In genomic region chr4:140019619-140020367, GRCh38 we compare ENCODE assay signal across 13 cellular contexts.
DNase-seq lines count a peak whose midpoint lies in the region; FAIRE-seq and TF ChIP-seq lines count a peak whose summit lies in the region.
"Had no signal": no experiment of that assay in that cellular context is flagged by ENCODE, and none has a peak within 500 bp of the region (broad histone marks: within the 10 kb centered on the region; RNA-seq: fewer than 3 reads in every experiment).

No MANE protein-coding gene starts in this region.

- intact Hi-C loops in prostate gland (cut with DNase I) = no loop called here

- H3K4me3 ChIP-seq in prostate gland (no peak overlapping the region), brain microvascular endothelial cell (ENCODE audit: low read depth, low read length) (no peak overlapping the region)
- H3K4me3 ChIP-seq: suprapubic skin had no signal

- TF ChIP-seq POLR2A in prostate gland (IDR thresholded peaks at IDR 0.05) = no peak
- TF ChIP-seq POLR2A in erythroblast (IDR thresholded peaks at IDR 0.05; ENCODE audit: low read length) = no peak

- H3K27me3 ChIP-seq in prostate gland (replicated peaks; ENCODE audit: insufficient read depth) (no peaks in the 10 kb centered on the region), brain microvascular endothelial cell (replicated peaks) (no peaks in the 10 kb centered on the region)
- H3K27me3 ChIP-seq: neutrophil, suprapubic skin had no signal

- 69% methylated on average over 3 of the region's 3 CpGs for WGBS in prostate gland

- in situ Hi-C loops in brain microvascular endothelial cell (cut with HindIII; ENCODE audit: low pct_ligation_motif_present, low sequenced_read_pairs) = no loop called here

- no peaks in the 10 kb centered on the region for H3K4me1 ChIP-seq in prostate gland (replicated peaks)
- H3K4me1 ChIP-seq: suprapubic skin had no signal

- DNase-seq in DMS53 treated with DMSO at 0.1 percent for 48 hours (lab: John Stamatoyannopoulos, UW; ENCODE audit: unreplicated experiment) (peak; percentile 87), NCI-H2029 treated with DMSO at 0.1 percent for 48 hours (lab: John Stamatoyannopoulos, UW) (peak; percentile 45), glomerular visceral epithelial cell (ENCODE audit: extremely low spot score) (peak; percentile 6), prostate gland (ENCODE audit: low spot score) (no peak), erythroblast (lab: John Stamatoyannopoulos, UW) (no peak), activated gamma-delta T cell treated with Interleukin-2 at 50 U/mL for 16 hours (no peak), brain microvascular endothelial cell (no peak), RCC 7860 (ENCODE audit: low spot score) (no peak)
- DNase-seq: CD8-positive, alpha-beta T cell; HCEC 1CT had no signal

- TF ChIP-seq CTCF in prostate gland (IDR thresholded peaks at IDR 0.05) (no peak), brain microvascular endothelial cell (IDR thresholded peaks at IDR 0.05; ENCODE audit: low read depth, low read length, missing control alignments) (no peak)

- FAIRE-seq in RCC 7860 (lab: Jason Lieb, UNC) = no peak

- H3K27ac ChIP-seq in prostate gland (peak overlapping the region; percentile 53 to 70), brain microvascular endothelial cell (no peak overlapping the region)
- H3K27ac ChIP-seq: epithelial cell of prostate, neutrophil, suprapubic skin had no signal

- H3K36me3 ChIP-seq in prostate gland = no peaks in the 10 kb centered on the region
- no peaks in the 10 kb centered on the region for H3K36me3 ChIP-seq in brain microvascular endothelial cell (replicated peaks)
- H3K36me3 ChIP-seq: neutrophil, suprapubic skin had no signal

- no peaks in the 10 kb centered on the region for H3K9me3 ChIP-seq in prostate gland
- H3K9me3 ChIP-seq: neutrophil, suprapubic skin had no signal

Comparison
In these comparisons a context has a peak if more than half of its experiments do, and no peak if none do; other contexts are left out.
1. DNase-seq: peak in DMS53 treated with DMSO at 0.1 percent for 48 hours (single experiment), NCI-H2029 treated with DMSO at 0.1 percent for 48 hours (single experiment) and glomerular visceral epithelial cell (single experiment); none in prostate gland (single experiment), erythroblast (0 of 2), activated gamma-delta T cell treated with Interleukin-2 at 50 U/mL for 16 hours (single experiment), brain microvascular endothelial cell (single experiment) and RCC 7860 (single experiment).